18 cellular contexts compared by ENCODE assay signal in the genomic region with DNA sequence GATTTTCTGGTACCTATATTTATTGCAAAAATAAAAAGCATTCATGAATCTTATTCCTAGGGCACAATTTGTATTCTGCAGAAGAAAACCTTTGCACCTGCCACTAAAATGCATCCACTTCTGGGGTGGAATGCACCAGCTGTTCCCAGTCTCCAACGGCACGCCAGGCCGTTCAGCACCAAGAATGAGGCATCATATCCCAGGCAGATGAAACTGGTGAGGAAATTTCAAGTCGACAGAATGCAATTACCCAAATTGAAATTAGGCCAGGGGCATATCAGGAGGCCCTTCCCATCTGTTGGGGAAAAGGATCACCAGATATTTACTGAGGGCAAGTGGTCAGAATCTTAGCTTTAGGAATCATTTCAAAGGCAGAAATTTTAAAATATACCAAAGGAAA.
"Had no signal": no experiment of that assay in that cellular context is flagged by ENCODE, and none has a peak within 500 bp of the region (broad histone marks: within the 10 kb centered on the region; RNA-seq: fewer than 3 reads in every experiment).

No MANE protein-coding gene starts in this region.

- H3K27ac Mint-ChIP-seq: activated CD4-positive, alpha-beta T cell treated with anti-CD3 and anti-CD28 coated beads, Interleukin-2, amount 10 ng/mL, durations not matched to agents 24 days and 14 days; activated CD8-positive, alpha-beta T cell treated with anti-CD3 and anti-CD28 coated beads for 36 hours; activated naive CD4-positive, alpha-beta T cell treated with anti-CD3 and anti-CD28 coated beads for 36 hours; activated T-cell treated with anti-CD3 and anti-CD28 coated beads, Interleukin-2, amount 50 U/mL, for 24 hours; activated T-helper 2 cell treated with anti-CD3 and anti-CD28 coated beads, Interferon-gamma antibody, Interleukin-2, Interleukin-4, amounts not matched to agents 10 μg/mL and 5 μg/mL and 100 μg/mL, durations not matched to agents 14 hours and 24 hours and 36 hours had no signal

- H3K9me3 Mint-ChIP-seq: activated CD4-positive, alpha-beta T cell treated with anti-CD3 and anti-CD28 coated beads, Interleukin-2, amount 10 ng/mL, durations not matched to agents 24 days and 14 days; activated CD8-positive, alpha-beta T cell treated with anti-CD3 and anti-CD28 coated beads for 36 hours; activated naive CD4-positive, alpha-beta T cell treated with anti-CD3 and anti-CD28 coated beads for 36 hours; activated T-cell treated with anti-CD3 and anti-CD28 coated beads, Interleukin-2, amount 50 U/mL, for 24 hours; activated T-helper 2 cell treated with anti-CD3 and anti-CD28 coated beads, Interferon-gamma antibody, Interleukin-2, Interleukin-4, amounts not matched to agents 10 μg/mL and 5 μg/mL and 100 μg/mL, durations not matched to agents 14 hours and 24 hours and 36 hours; nephron had no signal

- DNase-seq: activated CD4-positive, alpha-beta T cell treated with anti-CD3 and anti-CD28 coated beads, Interleukin-2, amount 10 ng/mL, durations not matched to agents 24 days and 14 days; activated CD8-positive, alpha-beta T cell treated with anti-CD3 and anti-CD28 coated beads for 36 hours; activated naive CD4-positive, alpha-beta T cell treated with anti-CD3 and anti-CD28 coated beads for 36 hours; activated T-cell treated with anti-CD3 and anti-CD28 coated beads, Interleukin-2, amount 50 U/mL, for 24 hours; body of pancreas; erythroblast; foreskin melanocyte; head of caudate nucleus; kidney; nucleus accumbens; stimulated activated CD4-positive, alpha-beta T cell treated with anti-CD3 and anti-CD28 coated beads, Interleukin-12 subunit alpha, Interleukin-12 subunit beta, amount 100 ng/mL, for 4 hours; stimulated activated CD4-positive, alpha-beta T cell treated with anti-CD3 and anti-CD28 coated beads, Interleukin-1b, Interleukin-23, amount 100 ng/mL, for 48 hours; stimulated activated CD8-positive, alpha-beta memory T cell treated with anti-CD3 and anti-CD28 coated beads, Interleukin-4, amount 100 ng/mL, for 48 hours; stimulated activated naive CD4-positive, alpha-beta T cell; T-helper 9 cell; upper lobe of right lung had no signal

- H3K4me1 Mint-ChIP-seq: activated CD4-positive, alpha-beta T cell treated with anti-CD3 and anti-CD28 coated beads, Interleukin-2, amount 10 ng/mL, durations not matched to agents 24 days and 14 days had no signal

- H3K27me3 Mint-ChIP-seq: activated CD4-positive, alpha-beta T cell treated with anti-CD3 and anti-CD28 coated beads, Interleukin-2, amount 10 ng/mL, durations not matched to agents 24 days and 14 days; activated CD8-positive, alpha-beta T cell treated with anti-CD3 and anti-CD28 coated beads for 36 hours; activated T-cell treated with anti-CD3 and anti-CD28 coated beads, Interleukin-2, amount 50 U/mL, for 24 hours had no signal

- H3K4me3 Mint-ChIP-seq: activated CD4-positive, alpha-beta T cell treated with anti-CD3 and anti-CD28 coated beads, Interleukin-2, amount 10 ng/mL, durations not matched to agents 24 days and 14 days; activated CD8-positive, alpha-beta T cell treated with anti-CD3 and anti-CD28 coated beads for 36 hours; activated naive CD4-positive, alpha-beta T cell treated with anti-CD3 and anti-CD28 coated beads for 36 hours; activated T-cell treated with anti-CD3 and anti-CD28 coated beads, Interleukin-2, amount 50 U/mL, for 24 hours; nephron had no signal
